ENCODE assay signal across 26 cellular contexts in the genomic region with DNA sequence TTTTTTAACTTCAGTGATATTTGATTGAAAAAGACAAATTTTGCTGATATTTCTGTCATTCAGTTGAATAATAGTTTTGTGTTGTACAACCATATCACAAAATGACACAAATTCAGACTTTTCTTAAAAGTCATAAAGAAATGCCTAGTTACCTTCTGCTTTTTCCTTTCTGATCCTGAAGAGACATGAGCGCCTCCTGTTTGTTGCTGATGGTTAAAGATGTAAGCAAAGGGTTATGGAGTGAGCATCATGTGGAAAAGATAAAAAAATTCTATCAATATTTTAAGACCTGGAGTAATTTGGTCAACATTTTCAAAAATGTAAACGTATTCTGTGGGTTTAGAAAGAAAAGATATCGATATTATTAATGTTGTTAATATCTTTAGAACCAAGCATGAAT.
DNase-seq lines count a peak whose midpoint lies in the region; ATAC-seq, FAIRE-seq and TF ChIP-seq lines count a peak whose summit lies in the region.
"Had no signal": no experiment of that assay in that cellular context is flagged by ENCODE, and none has a peak within 500 bp of the region (broad histone marks: within the 10 kb centered on the region; RNA-seq: fewer than 3 reads in every experiment).

No MANE protein-coding gene starts in this region.

- TF ChIP-seq CTCF in LNCaP clone FGC (IDR thresholded peaks at IDR 0.05; ENCODE audit: control insufficient read depth, extremely low read depth, insufficient read depth) (peak; percentile 49), WTC11 (IDR thresholded peaks at IDR 0.05) (no peak), HepG2 (CRISPR knock-in tag; IDR thresholded peaks at IDR 0.05) (no peak), esophagus muscularis mucosa (IDR thresholded peaks at IDR 0.05) (no peak)

- H3K36me3 Mint-ChIP-seq in WTC11, result no peaks in the 10 kb centered on the region
- H3K36me3 Mint-ChIP-seq: CD8-positive, alpha-beta memory T cell had no signal

- no peak overlapping the region for H3K9ac ChIP-seq in HepG2 (ENCODE audit: insufficient read depth, low read depth, low read length)

- CTCF ChIA-PET in WTC11 (lab: Charles Lee), result no interaction called here
- CTCF ChIA-PET in HepG2 (lab: Yijun Ruan, JAX; ENCODE audit: low intra/inter-chr PET ratio, low total read pairs), result no interaction called here

- H3K9me3 Mint-ChIP-seq in WTC11, result peaks cover 4% of the 10 kb centered on the region; the same call in 1 of the 2 replicates

- H3K27me3 Mint-ChIP-seq in WTC11 (ENCODE audit: low read depth), result no peaks in the 10 kb centered on the region; the same call in 1 of the 2 replicates
- H3K27me3 Mint-ChIP-seq: CD8-positive, alpha-beta memory T cell had no signal

- H3K79me2 ChIP-seq in HepG2 (ENCODE audit: insufficient read depth, low read length), result no peaks in the 10 kb centered on the region

- TF ChIP-seq EP300 in HepG2 (IDR thresholded peaks at IDR 0.05; ENCODE audit: low read depth in 2 of 2, low read length in 2 of 2) (no peak), HepG2 (CRISPR knock-in tag; IDR thresholded peaks at IDR 0.05; ENCODE audit: borderline replicate concordance) (no peak), esophagus muscularis mucosa (IDR thresholded peaks at IDR 0.05) (no peak)

- 0 out of 2 replicates have a peak, but pooled peaks cover 30% of the 10 kb centered on the region for H3K9me3 ChIP-seq in HepG2 (ENCODE audit: low read length)
- peaks cover 0 to 3% (median 0%) of the 10 kb centered on the region in 4 donors for H3K9me3 ChIP-seq in esophagus muscularis mucosa

- no peak overlapping the region for H3K4me3 Mint-ChIP-seq in WTC11
- H3K4me3 Mint-ChIP-seq: CD8-positive, alpha-beta memory T cell; HFFc6 had no signal

- ATAC-seq in WTC11 (0 out of 2 replicates have a peak, but pooled peaks have one; percentile 26), HepG2 (no peak)
- ATAC-seq: PC-3 had no signal

- H3K36me3 ChIP-seq in HepG2 (replicated peaks in 1 of 2; ENCODE audit: control insufficient read depth in 1 of 2, insufficient read depth in 2 of 2, low read length in 2 of 2) (no peaks in the 10 kb centered on the region), esophagus muscularis mucosa (no peaks in the 10 kb centered on the region)

- POLR2A ChIA-PET in WTC11 (lab: Charles Lee) (no interaction called here), HepG2 (lab: Yijun Ruan, JAX) (no interaction called here)

- no peak overlapping the region for H3K27ac Mint-ChIP-seq in WTC11
- H3K27ac Mint-ChIP-seq: CD8-positive, alpha-beta memory T cell; HFFc6 had no signal

- H3K4me1 ChIP-seq in HepG2 (ENCODE audit: insufficient read depth, low read length), result no peaks in the 10 kb centered on the region
- H3K4me1 ChIP-seq in esophagus muscularis mucosa, result no peaks in the 10 kb centered on the region

- no peak for FAIRE-seq in HepG2 (lab: Jason Lieb, UNC)
- FAIRE-seq: H54 had no signal

- TF ChIP-seq POLR2A in HepG2 (IDR thresholded peaks at IDR 0.05; ENCODE audit: insufficient read depth in 1 of 2, low read depth in 2 of 2, low read length in 2 of 2) (no peak), esophagus muscularis mucosa (IDR thresholded peaks at IDR 0.05; ENCODE audit: low read depth) (no peak)

- no peak overlapping the region for H3K4me2 ChIP-seq in HepG2 (ENCODE audit: low read depth, low read length)

- H3K27ac ChIP-seq in HepG2 (ENCODE audit: extremely low read length, insufficient read depth, low read length), result no peak overlapping the region
- no peak overlapping the region for H3K27ac ChIP-seq in esophagus muscularis mucosa (replicated peaks in 1 of 4)

- BruUV-seq in HepG2 (replicated peaks; lab: Mats Ljungman, UMichigan), result no TSS peak

- no peak for TF ChIP-seq RAD21 in HepG2 (CRISPR knock-in tag; IDR thresholded peaks at IDR 0.05)

- WGBS in HepG2 (ENCODE audit: low lambda C conversion rate), result under 1% methylated on average over 3 of the region's 3 CpGs
- 88% methylated on average over 3 of the region's 3 CpGs for WGBS in esophagus muscularis mucosa

- intact Hi-C loops in HepG2 (cut with micrococcal nuclease; ENCODE audit: unreplicated experiment) (no loop called here), esophagus muscularis mucosa (cut with DNase I) (no loop called here)

- no peak overlapping the region for H3K4me3 ChIP-seq in LNCaP clone FGC (ENCODE audit: low read depth, low read length)
- no peak overlapping the region for H3K4me3 ChIP-seq in HepG2 (replicated peaks in 1 of 3; ENCODE audit: insufficient read depth in 1 of 3, low read depth in 2 of 3, low read length in 3 of 3)
- no peak overlapping the region for H3K4me3 ChIP-seq in esophagus muscularis mucosa

- H3K4me1 Mint-ChIP-seq in WTC11, result peaks cover 9% of the 10 kb centered on the region
- H3K4me1 Mint-ChIP-seq: CD8-positive, alpha-beta memory T cell had no signal

- H3K27me3 ChIP-seq in HepG2 (ENCODE audit: control insufficient read depth in 1 of 2, insufficient read depth in 2 of 2, low read length in 2 of 2) (no peaks in the 10 kb centered on the region), esophagus muscularis mucosa (no peaks in the 10 kb centered on the region)

- H4K20me1 ChIP-seq in HepG2 (ENCODE audit: insufficient read depth, low read length), result no peaks in the 10 kb centered on the region

- DNase-seq in NCI-H1694 treated with DMSO at 0.1 percent for 48 hours (lab: John Stamatoyannopoulos, UW) (peak; percentile 1), NCI-H1694 (lab: John Stamatoyannopoulos, UW) (no peak), LNCaP clone FGC (ENCODE audit: low read depth) (no peak), WTC11 (ENCODE audit: low spot score) (no peak), HepG2 (ENCODE audit: low spot score) (no peak), esophagus muscularis mucosa (ENCODE audit: extremely low spot score) (no peak)
- no peak for DNase-seq in stimulated activated CD4-positive, alpha-beta T cell treated with anti-CD3 and anti-CD28 coated beads, Interleukin-4, amount 100 ng/mL, for 4 hours
- no peak for DNase-seq in activated naive CD4-positive, alpha-beta T cell treated with Interleukin-2 at 50 U/mL for 16 hours
- DNase-seq: 8988T; AML-193; C1 segment of cervical spinal cord; Calu3; CD8-positive, alpha-beta memory T cell; EL; GF-D8; HFFc6; KG1; MV-4-11; NCI-H187; NCI-H446; NCI-H526; PC-3; RPMI8226; SHP77 treated with DMSO at 0.1 percent for 48 hours; T-helper 1 cell had no signal

- in situ Hi-C loops in HepG2 (cut with HindIII; ENCODE audit: extremely low pct_ligation_motif_present, low pct_unique_long_range_greater_than_20kb), result no loop called here

- H2AFZ ChIP-seq in HepG2 (ENCODE audit: low read length), result no peak overlapping the region

TF ChIP-seq in WTC11, 78 proteins besides CTCF, POLR2A, EP300 and RAD21 (continues in another document):
- TF ChIP-seq, protein P1, sequence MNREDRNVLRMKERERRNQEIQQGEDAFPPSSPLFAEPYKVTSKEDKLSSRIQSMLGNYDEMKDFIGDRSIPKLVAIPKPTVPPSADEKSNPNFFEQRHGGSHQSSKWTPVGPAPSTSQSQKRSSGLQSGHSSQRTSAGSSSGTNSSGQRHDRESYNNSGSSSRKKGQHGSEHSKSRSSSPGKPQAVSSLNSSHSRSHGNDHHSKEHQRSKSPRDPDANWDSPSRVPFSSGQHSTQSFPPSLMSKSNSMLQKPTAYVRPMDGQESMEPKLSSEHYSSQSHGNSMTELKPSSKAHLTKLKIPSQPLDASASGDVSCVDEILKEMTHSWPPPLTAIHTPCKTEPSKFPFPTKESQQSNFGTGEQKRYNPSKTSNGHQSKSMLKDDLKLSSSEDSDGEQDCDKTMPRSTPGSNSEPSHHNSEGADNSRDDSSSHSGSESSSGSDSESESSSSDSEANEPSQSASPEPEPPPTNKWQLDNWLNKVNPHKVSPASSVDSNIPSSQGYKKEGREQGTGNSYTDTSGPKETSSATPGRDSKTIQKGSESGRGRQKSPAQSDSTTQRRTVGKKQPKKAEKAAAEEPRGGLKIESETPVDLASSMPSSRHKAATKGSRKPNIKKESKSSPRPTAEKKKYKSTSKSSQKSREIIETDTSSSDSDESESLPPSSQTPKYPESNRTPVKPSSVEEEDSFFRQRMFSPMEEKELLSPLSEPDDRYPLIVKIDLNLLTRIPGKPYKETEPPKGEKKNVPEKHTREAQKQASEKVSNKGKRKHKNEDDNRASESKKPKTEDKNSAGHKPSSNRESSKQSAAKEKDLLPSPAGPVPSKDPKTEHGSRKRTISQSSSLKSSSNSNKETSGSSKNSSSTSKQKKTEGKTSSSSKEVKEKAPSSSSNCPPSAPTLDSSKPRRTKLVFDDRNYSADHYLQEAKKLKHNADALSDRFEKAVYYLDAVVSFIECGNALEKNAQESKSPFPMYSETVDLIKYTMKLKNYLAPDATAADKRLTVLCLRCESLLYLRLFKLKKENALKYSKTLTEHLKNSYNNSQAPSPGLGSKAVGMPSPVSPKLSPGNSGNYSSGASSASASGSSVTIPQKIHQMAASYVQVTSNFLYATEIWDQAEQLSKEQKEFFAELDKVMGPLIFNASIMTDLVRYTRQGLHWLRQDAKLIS (CRISPR knock-in tag; IDR thresholded peaks at IDR 0.05; ENCODE audit: borderline replicate concordance), result no peak
- TF ChIP-seq CREM (CRISPR knock-in tag; IDR thresholded peaks at IDR 0.05), result no peak

TF ChIP-seq in HepG2, 621 proteins besides CTCF, POLR2A, EP300 and RAD21 (continues in another document):
- TF ChIP-seq, protein P2, sequence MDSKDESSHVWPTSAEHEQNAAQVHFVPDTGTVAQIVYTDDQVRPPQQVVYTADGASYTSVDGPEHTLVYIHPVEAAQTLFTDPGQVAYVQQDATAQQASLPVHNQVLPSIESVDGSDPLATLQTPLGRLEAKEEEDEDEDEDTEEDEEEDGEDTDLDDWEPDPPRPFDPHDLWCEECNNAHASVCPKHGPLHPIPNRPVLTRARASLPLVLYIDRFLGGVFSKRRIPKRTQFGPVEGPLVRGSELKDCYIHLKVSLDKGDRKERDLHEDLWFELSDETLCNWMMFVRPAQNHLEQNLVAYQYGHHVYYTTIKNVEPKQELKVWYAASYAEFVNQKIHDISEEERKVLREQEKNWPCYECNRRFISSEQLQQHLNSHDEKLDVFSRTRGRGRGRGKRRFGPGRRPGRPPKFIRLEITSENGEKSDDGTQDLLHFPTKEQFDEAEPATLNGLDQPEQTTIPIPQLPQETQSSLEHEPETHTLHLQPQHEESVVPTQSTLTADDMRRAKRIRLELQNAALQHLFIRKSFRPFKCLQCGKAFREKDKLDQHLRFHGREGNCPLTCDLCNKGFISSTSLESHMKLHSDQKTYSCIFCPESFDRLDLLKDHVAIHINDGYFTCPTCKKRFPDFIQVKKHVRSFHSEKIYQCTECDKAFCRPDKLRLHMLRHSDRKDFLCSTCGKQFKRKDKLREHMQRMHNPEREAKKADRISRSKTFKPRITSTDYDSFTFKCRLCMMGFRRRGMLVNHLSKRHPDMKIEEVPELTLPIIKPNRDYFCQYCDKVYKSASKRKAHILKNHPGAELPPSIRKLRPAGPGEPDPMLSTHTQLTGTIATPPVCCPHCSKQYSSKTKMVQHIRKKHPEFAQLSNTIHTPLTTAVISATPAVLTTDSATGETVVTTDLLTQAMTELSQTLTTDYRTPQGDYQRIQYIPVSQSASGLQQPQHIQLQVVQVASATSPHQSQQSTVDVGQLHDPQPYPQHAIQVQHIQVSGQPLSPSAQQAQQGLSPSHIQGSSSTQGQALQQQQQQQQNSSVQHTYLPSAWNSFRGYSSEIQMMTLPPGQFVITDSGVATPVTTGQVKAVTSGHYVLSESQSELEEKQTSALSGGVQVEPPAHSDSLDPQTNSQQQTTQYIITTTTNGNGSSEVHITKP (CRISPR knock-in tag; IDR thresholded peaks at IDR 0.05; ENCODE audit: low read depth), result no peak
